Comparison of ENCODE assay signal across 1 cellular context in the genomic region with DNA sequence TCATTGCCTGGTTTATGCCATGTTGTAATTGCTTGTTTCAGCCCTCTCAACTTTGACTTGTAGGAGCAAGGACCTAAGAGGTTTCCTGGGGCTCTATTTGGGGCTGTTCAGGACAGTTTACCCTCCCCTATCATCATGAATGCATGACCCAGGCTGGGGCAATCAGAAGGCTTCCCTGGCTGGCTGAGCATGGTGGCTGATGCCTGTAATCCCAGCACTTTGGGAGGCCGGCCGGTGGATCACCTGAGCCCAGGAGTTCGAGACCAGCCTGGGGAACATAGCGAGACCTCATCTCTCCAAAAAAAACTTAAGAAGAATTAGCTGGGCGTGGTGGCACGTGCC.
TF ChIP-seq lines count a peak whose summit lies in the region.

No MANE protein-coding gene starts in this region.

TF ChIP-seq in GM23338, 12 proteins besides CTCF, POLR2A, EP300 and RAD21:
- TF ChIP-seq, protein P1, sequence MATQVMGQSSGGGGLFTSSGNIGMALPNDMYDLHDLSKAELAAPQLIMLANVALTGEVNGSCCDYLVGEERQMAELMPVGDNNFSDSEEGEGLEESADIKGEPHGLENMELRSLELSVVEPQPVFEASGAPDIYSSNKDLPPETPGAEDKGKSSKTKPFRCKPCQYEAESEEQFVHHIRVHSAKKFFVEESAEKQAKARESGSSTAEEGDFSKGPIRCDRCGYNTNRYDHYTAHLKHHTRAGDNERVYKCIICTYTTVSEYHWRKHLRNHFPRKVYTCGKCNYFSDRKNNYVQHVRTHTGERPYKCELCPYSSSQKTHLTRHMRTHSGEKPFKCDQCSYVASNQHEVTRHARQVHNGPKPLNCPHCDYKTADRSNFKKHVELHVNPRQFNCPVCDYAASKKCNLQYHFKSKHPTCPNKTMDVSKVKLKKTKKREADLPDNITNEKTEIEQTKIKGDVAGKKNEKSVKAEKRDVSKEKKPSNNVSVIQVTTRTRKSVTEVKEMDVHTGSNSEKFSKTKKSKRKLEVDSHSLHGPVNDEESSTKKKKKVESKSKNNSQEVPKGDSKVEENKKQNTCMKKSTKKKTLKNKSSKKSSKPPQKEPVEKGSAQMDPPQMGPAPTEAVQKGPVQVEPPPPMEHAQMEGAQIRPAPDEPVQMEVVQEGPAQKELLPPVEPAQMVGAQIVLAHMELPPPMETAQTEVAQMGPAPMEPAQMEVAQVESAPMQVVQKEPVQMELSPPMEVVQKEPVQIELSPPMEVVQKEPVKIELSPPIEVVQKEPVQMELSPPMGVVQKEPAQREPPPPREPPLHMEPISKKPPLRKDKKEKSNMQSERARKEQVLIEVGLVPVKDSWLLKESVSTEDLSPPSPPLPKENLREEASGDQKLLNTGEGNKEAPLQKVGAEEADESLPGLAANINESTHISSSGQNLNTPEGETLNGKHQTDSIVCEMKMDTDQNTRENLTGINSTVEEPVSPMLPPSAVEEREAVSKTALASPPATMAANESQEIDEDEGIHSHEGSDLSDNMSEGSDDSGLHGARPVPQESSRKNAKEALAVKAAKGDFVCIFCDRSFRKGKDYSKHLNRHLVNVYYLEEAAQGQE (IDR thresholded peaks at IDR 0.05; ENCODE audit: unreplicated experiment), result no peak
- TF ChIP-seq ZNF331 (CRISPR knock-in tag; IDR thresholded peaks at IDR 0.05; ENCODE audit: low read depth) (no peak), STAT1 (IDR thresholded peaks at IDR 0.05; ENCODE audit: unreplicated experiment) (no peak), ZNF114 (CRISPR knock-in tag; IDR thresholded peaks at IDR 0.05) (no peak), EZH2phosphoT487 (IDR thresholded peaks at IDR 0.05; ENCODE audit: unreplicated experiment) (no peak), POLR2AphosphoS5 (IDR thresholded peaks at IDR 0.05; ENCODE audit: low read depth) (no peak), EZH2 (IDR thresholded peaks at IDR 0.05; ENCODE audit: low read depth, unreplicated experiment) (no peak), CREB1 (CRISPR knock-in tag; IDR thresholded peaks at IDR 0.05; ENCODE audit: low read depth) (no peak), JUNB (IDR thresholded peaks at IDR 0.05; ENCODE audit: unreplicated experiment) (no peak), NANOG (IDR thresholded peaks at IDR 0.05; ENCODE audit: borderline replicate concordance) (no peak)
- TF ChIP-seq, protein P2, sequence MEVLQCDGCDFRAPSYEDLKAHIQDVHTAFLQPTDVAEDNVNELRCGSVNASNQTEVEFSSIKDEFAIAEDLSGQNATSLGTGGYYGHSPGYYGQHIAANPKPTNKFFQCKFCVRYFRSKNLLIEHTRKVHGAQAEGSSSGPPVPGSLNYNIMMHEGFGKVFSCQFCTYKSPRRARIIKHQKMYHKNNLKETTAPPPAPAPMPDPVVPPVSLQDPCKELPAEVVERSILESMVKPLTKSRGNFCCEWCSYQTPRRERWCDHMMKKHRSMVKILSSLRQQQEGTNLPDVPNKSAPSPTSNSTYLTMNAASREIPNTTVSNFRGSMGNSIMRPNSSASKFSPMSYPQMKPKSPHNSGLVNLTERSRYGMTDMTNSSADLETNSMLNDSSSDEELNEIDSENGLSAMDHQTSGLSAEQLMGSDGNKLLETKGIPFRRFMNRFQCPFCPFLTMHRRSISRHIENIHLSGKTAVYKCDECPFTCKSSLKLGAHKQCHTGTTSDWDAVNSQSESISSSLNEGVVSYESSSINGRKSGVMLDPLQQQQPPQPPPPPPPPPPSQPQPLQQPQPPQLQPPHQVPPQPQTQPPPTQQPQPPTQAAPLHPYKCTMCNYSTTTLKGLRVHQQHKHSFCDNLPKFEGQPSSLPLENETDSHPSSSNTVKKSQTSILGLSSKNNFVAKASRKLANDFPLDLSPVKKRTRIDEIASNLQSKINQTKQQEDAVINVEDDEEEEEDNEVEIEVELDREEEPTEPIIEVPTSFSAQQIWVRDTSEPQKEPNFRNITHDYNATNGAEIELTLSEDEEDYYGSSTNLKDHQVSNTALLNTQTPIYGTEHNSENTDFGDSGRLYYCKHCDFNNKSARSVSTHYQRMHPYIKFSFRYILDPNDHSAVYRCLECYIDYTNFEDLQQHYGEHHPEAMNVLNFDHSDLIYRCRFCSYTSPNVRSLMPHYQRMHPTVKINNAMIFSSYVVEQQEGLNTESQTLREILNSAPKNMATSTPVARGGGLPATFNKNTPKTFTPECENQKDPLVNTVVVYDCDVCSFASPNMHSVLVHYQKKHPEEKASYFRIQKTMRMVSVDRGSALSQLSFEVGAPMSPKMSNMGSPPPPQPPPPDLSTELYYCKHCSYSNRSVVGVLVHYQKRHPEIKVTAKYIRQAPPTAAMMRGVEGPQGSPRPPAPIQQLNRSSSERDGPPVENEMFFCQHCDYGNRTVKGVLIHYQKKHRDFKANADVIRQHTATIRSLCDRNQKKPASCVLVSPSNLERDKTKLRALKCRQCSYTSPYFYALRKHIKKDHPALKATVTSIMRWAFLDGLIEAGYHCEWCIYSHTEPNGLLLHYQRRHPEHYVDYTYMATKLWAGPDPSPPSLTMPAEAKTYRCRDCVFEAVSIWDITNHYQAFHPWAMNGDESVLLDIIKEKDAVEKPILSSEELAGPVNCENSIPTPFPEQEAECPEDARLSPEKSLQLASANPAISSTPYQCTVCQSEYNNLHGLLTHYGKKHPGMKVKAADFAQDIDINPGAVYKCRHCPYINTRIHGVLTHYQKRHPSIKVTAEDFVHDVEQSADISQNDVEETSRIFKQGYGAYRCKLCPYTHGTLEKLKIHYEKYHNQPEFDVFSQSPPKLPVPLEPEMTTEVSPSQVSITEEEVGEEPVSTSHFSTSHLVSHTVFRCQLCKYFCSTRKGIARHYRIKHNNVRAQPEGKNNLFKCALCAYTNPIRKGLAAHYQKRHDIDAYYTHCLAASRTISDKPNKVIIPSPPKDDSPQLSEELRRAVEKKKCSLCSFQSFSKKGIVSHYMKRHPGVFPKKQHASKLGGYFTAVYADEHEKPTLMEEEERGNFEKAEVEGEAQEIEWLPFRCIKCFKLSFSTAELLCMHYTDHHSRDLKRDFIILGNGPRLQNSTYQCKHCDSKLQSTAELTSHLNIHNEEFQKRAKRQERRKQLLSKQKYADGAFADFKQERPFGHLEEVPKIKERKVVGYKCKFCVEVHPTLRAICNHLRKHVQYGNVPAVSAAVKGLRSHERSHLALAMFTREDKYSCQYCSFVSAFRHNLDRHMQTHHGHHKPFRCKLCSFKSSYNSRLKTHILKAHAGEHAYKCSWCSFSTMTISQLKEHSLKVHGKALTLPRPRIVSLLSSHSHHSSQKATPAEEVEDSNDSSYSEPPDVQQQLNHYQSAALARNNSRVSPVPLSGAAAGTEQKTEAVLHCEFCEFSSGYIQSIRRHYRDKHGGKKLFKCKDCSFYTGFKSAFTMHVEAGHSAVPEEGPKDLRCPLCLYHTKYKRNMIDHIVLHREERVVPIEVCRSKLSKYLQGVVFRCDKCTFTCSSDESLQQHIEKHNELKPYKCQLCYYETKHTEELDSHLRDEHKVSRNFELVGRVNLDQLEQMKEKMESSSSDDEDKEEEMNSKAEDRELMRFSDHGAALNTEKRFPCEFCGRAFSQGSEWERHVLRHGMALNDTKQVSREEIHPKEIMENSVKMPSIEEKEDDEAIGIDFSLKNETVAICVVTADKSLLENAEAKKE (CRISPR knock-in tag; IDR thresholded peaks at IDR 0.05), result no peak
- TF ChIP-seq, protein P3, sequence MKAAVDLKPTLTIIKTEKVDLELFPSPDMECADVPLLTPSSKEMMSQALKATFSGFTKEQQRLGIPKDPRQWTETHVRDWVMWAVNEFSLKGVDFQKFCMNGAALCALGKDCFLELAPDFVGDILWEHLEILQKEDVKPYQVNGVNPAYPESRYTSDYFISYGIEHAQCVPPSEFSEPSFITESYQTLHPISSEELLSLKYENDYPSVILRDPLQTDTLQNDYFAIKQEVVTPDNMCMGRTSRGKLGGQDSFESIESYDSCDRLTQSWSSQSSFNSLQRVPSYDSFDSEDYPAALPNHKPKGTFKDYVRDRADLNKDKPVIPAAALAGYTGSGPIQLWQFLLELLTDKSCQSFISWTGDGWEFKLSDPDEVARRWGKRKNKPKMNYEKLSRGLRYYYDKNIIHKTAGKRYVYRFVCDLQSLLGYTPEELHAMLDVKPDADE (IDR thresholded peaks at IDR 0.05), result no peak
TF ChIP-seq in GM23338: peak in this region for 0.
